In genomic region chr19:11767633-11768133, GRCh38 we compare ENCODE assay signal across 8 cellular contexts. TPM values are rescaled to one million over a fixed set of nuclear protein-coding genes. Genes with fewer than 3 reads are reported as not detected.
DNase-seq lines count a peak whose midpoint lies in the region; ATAC-seq and TF ChIP-seq lines count a peak whose summit lies in the region.

No MANE protein-coding gene starts in this region.

- peaks cover 56% of the 10 kb centered on the region for H3K36me3 Mint-ChIP-seq in brain

- peak overlapping the region; percentile 94 for H3K27ac ChIP-seq in SJSA1
- H3K27ac ChIP-seq in skin epidermis: peak overlapping the region in 20 of 21 experiments; percentile 39 to 96 (median 88)

- no peaks in the 10 kb centered on the region for H3K27me3 ChIP-seq in SJSA1 (replicated peaks)

- peaks cover 40% of the 10 kb centered on the region for H3K27me3 Mint-ChIP-seq in brain

- no peak for DNase-seq in GM12864 (ENCODE audit: low read depth)
- peak; percentile 35 to 52 for DNase-seq in SJSA1 (ENCODE audit: low read depth in 1 of 2, low spot score in 2 of 2)
- DNase-seq in inferior parietal cortex (ENCODE audit: extremely low spot score): peak; percentile 9
- DNase-seq in NCI-H2196 (lab: John Stamatoyannopoulos, UW; ENCODE audit: unreplicated experiment): no peak

- peak overlapping the region in 3 of 5 experiments; percentile 98 to 99 (median 98) for H3K27ac Mint-ChIP-seq in brain

- peaks cover 29% of the 10 kb centered on the region for H3K36me3 ChIP-seq in SJSA1

- ATAC-seq in HG02678 (IDR thresholded peaks at IDR 0.05; ENCODE audit: unreplicated experiment) (peak; percentile 29), esophagus mucosa (no peak)

- H3K4me3 ChIP-seq in GM12864 (ENCODE audit: low read depth, low read length): peak overlapping the region; percentile 97
- peak overlapping the region; percentile 87 for H3K4me3 ChIP-seq in SJSA1
- H3K4me3 ChIP-seq in skin epidermis: peak overlapping the region; percentile 48 to 92 (median 75)

- peak overlapping the region in 4 of 5 experiments; percentile 38 to 99 (median 98) for H3K4me3 Mint-ChIP-seq in brain

- peaks cover 25% of the 10 kb centered on the region for H3K4me1 Mint-ChIP-seq in brain

- H3K9me3 ChIP-seq in SJSA1 (replicated peaks): peaks cover 11% of the 10 kb centered on the region

- TF ChIP-seq CTCF in GM12864 (IDR thresholded peaks at IDR 0.05; ENCODE audit: low read depth, low read length, missing control alignments) (no peak), brain (conservative IDR thresholded peaks at IDR 0.05) (no peak)

- H3K4me1 ChIP-seq in SJSA1 (replicated peaks): peaks cover 15% of the 10 kb centered on the region

- peaks cover 20 to 54% (median 46%) of the 10 kb centered on the region in 5 experiments for H3K9me3 Mint-ChIP-seq in brain

RNA-seq across cellular contexts. Expression of gene ZNF441, which starts 0.9 kb away (rescaled TPM):
- 3.8 and 7.8 TPM in 2 replicates for total RNA-seq in SJSA1 (2014; rRNA removed; shearing (Covaris generic))
- 0.58 TPM for polyA plus RNA-seq in brain (ENCODE audit: insufficient read depth, low read depth, low replicate concordance)
- 2.2 TPM for total RNA-seq in esophagus mucosa

RNA-seq across cellular contexts. Expression of gene ZNF823, which starts 28.9 kb away (rescaled TPM):
- 3.3 and 7.4 TPM in 2 replicates for total RNA-seq in SJSA1 (2014; rRNA removed; shearing (Covaris generic))
- polyA plus RNA-seq in brain (ENCODE audit: insufficient read depth, low read depth, low replicate concordance): 1.4 TPM
- total RNA-seq in esophagus mucosa: 8.4 TPM

RNA-seq across cellular contexts. Expression of gene ZNF491, which starts 30.6 kb away (rescaled TPM):
- total RNA-seq in SJSA1 (2014; rRNA removed; shearing (Covaris generic)): 0.39 TPM in 1 of 2 replicates, not detected in the other
- 2.0 TPM for polyA plus RNA-seq in brain (ENCODE audit: insufficient read depth, low read depth, low replicate concordance)
- total RNA-seq in esophagus mucosa: 0.20 TPM

RNA-seq across cellular contexts. Expression of gene ZNF440, which starts 46.4 kb away (rescaled TPM):
- total RNA-seq in SJSA1 (2014; rRNA removed; shearing (Covaris generic)): 6.1 and 7.8 TPM in 2 replicates
- 1.5 TPM for polyA plus RNA-seq in brain (ENCODE audit: insufficient read depth, low read depth, low replicate concordance)
- total RNA-seq in esophagus mucosa: 15.4 TPM

Comparison
In these comparisons a context has a peak if more than half of its experiments do, and no peak if none do; other contexts are left out.
1. DNase-seq: peak in SJSA1 (2 of 2) and inferior parietal cortex (single experiment); none in GM12864 (single experiment) and NCI-H2196 (single experiment).
2. Peak in every context shown above with its lines, with median percentiles within 50 percentile points of each other: H3K4me3 ChIP-seq.